ENCODE assay signal across 9 cellular contexts in the genomic region with DNA sequence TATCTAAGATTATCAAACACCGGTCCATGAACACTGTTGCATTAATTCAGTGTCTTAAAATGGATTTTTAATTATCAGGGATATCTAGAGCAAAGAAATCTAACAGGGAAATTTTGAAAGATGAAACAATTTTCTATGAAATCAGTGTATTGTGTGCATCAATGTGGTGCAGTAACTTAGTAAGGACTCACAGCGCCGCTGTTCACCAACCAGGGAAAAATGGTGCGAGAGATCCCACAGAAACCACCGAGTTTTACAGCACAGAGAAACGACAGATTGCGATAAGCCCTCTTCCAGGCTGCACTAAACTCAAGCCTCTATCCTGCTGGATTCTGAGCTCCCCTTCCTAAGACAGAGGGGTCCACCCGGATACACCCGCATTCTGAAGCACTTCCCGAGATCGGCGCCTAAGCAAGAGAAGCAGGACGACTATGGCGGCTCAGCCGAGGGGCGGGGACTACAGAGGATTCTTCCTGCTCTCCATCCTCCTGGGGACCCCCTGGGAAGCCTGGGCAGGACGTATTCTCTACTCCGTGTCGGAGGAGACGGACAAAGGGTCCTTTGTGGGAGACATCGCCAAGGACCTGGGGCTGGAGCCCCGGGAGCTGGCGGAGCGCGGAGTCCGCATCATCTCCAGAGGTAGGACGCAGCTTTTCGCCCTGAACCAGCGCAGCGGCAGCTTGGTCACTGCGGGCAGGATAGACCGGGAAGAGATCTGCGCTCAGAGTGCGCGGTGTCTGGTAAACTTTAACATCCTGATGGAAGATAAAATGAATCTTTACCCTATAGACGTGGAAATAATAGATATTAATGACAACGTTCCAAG.
DNase-seq lines count a peak whose midpoint lies in the region; ATAC-seq and TF ChIP-seq lines count a peak whose summit lies in the region.
"Had no signal": no experiment of that assay in that cellular context is flagged by ENCODE, and none has a peak within 500 bp of the region (broad histone marks: within the 10 kb centered on the region; RNA-seq: fewer than 3 reads in every experiment).

A gene (plus strand): TSS at position 274 of the 826 bp plus-strand sequence. CDS start 158 bp downstream, at position 432.

- ATAC-seq in HG02610 (IDR thresholded peaks at IDR 0.05; ENCODE audit: unreplicated experiment) = no peak
- ATAC-seq: activated CD4-positive, CD25-positive, alpha-beta regulatory T cell treated with anti-CD3 and anti-CD28 coated beads, Interleukin-2, amount 50 U/mL, for 24 hours had no signal

- CTCF ChIA-PET in HEK293T (lab: Yijun Ruan, JAX) = interaction anchor here (0.9 kb wide), 1 partner anchor 8 kb away, joined by 3 read pairs; no protein-coding TSS in a partner anchor

- in situ Hi-C loops in ACHN (cut with HindIII; ENCODE audit: low pct_ligation_motif_present, low pct_unique_long_range_greater_than_20kb, low sequenced_read_pairs) = no loop called here

- peak; percentile 60 for DNase-seq in ACHN
- DNase-seq in HEK293T (ENCODE audit: extremely low spot score) = peak; percentile 19
- DNase-seq in astrocyte of the hippocampus (ENCODE audit: low read depth, low spot score) = peak; percentile 51
- peak; percentile 14 for DNase-seq in left kidney (ENCODE audit: low read depth, low spot score)
- DNase-seq in putamen (ENCODE audit: low spot score) = no peak
- no peak for DNase-seq in epidermal melanocyte (ENCODE audit: insufficient read length, low spot score)
- DNase-seq in OCI-M2 (lab: John Stamatoyannopoulos, UW; ENCODE audit: unreplicated experiment) = no peak

- POLR2A ChIA-PET in HEK293T (lab: Yijun Ruan, JAX) = no interaction called here

TF ChIP-seq in HEK293T, 16 proteins besides CTCF, POLR2A, EP300 and RAD21:
- TF ChIP-seq HDGF (IDR thresholded peaks at IDR 0.05; ENCODE audit: borderline replicate concordance) = no peak

Comparison
In these comparisons a context has a peak if more than half of its experiments do, and no peak if none do; other contexts are left out.
1. DNase-seq: peak in ACHN (single experiment), HEK293T (single experiment), astrocyte of the hippocampus (single experiment) and left kidney (single experiment); none in putamen (single experiment), epidermal melanocyte (single experiment) and OCI-M2 (single experiment).